In genomic region chr1:156140879-156141707, GRCh38 we compare ENCODE assay signal across 8 cellular contexts. TPM values are rescaled to one million over a fixed set of nuclear protein-coding genes. Genes with fewer than 3 reads are reported as not detected.
DNase-seq lines count a peak whose midpoint lies in the region; ATAC-seq and TF ChIP-seq lines count a peak whose summit lies in the region.

No MANE protein-coding gene starts in this region.

- H3K27me3 Mint-ChIP-seq in glutamatergic neuron (ENCODE audit: unreplicated experiment), result peaks cover 10% of the 10 kb centered on the region

- CTCF ChIA-PET in AG04449 (lab: Yijun Ruan, JAX), result interaction anchor here (0.7 to 46.3 kb wide), 11 partner anchors 9 to 178 kb away, joined by 3 to 1837 read pairs (median 5); partner anchors contain the start of genes LMNA and MEX3A

- peaks cover under 1% of the 10 kb centered on the region for H3K4me1 ChIP-seq in HAP-1
- peaks cover 2 to 3% of the 10 kb centered on the region in 2 donors for H3K4me1 ChIP-seq in gastrocnemius medialis

- H3K36me3 Mint-ChIP-seq in glutamatergic neuron (ENCODE audit: unreplicated experiment), result no peaks in the 10 kb centered on the region

- H3K27me3 ChIP-seq in HAP-1 (ENCODE audit: low read depth), result no peaks in the 10 kb centered on the region
- no peaks in the 10 kb centered on the region for H3K27me3 ChIP-seq in gastrocnemius medialis

- peaks cover 1% of the 10 kb centered on the region for H3K4me1 Mint-ChIP-seq in glutamatergic neuron (ENCODE audit: low read depth, unreplicated experiment)

- DNase-seq in AG04449 (ENCODE audit: low read depth, low spot score), result no peak
- peak; percentile 34 to 83 for DNase-seq in HAP-1 (ENCODE audit: low spot score in 2 of 2)
- peak; percentile 79 for DNase-seq in activated CD8-positive, alpha-beta memory T cell treated with anti-CD3 and anti-CD28 coated beads, Interleukin-2, amount 50 U/mL, for 48 hours
- peak; percentile 88 for DNase-seq in glutamatergic neuron
- no peak for DNase-seq in gastrocnemius medialis
- DNase-seq in NOMO-1 treated with dmso at 0.1 percent for 144 hours (lab: John Stamatoyannopoulos, UW; ENCODE audit: unreplicated experiment), result no peak
- DNase-seq in AG20443 (ENCODE audit: low spot score), result no peak

- H3K4me3 ChIP-seq in AG04449 (ENCODE audit: low read depth, low read length), result no peak overlapping the region
- H3K4me3 ChIP-seq in HAP-1, result no peak overlapping the region
- H3K4me3 ChIP-seq in gastrocnemius medialis, result no peak overlapping the region

- peak overlapping the region; percentile 19 to 46 (median 33) for H3K27ac ChIP-seq in gastrocnemius medialis

- no peak overlapping the region for H3K27ac Mint-ChIP-seq in glutamatergic neuron (ENCODE audit: unreplicated experiment)

- POLR2A ChIA-PET in AG04449 (lab: Yijun Ruan, JAX), result interaction anchor here (1.0 to 1.1 kb wide), 2 partner anchors 20 to 39 kb away, joined by 3 read pairs; no protein-coding TSS in a partner anchor

- TF ChIP-seq CTCF in AG04449 (IDR thresholded peaks at IDR 0.05; ENCODE audit: insufficient read depth, low read length, missing control alignments) (peak; percentile 47), glutamatergic neuron (IDR thresholded peaks at IDR 0.05; ENCODE audit: partially characterized antibody, unreplicated experiment) (peak; percentile 80), gastrocnemius medialis (IDR thresholded peaks at IDR 0.05 in 4 of 5, conservative IDR thresholded peaks at IDR 0.05 in 1 of 5) (peak; percentile 52 to 78 (median 65))

- peaks cover 28% of the 10 kb centered on the region for H3K36me3 ChIP-seq in HAP-1 (replicated peaks)
- peaks cover 0 to 35% of the 10 kb centered on the region in 2 donors for H3K36me3 ChIP-seq in gastrocnemius medialis

- H3K9me3 Mint-ChIP-seq in glutamatergic neuron (ENCODE audit: unreplicated experiment), result no peaks in the 10 kb centered on the region

- no peak overlapping the region for H3K4me3 Mint-ChIP-seq in glutamatergic neuron (ENCODE audit: unreplicated experiment)

- intact Hi-C loops in gastrocnemius medialis (cut with DNase I; ENCODE audit: low total_unique reads), result loop anchor here (2.0 kb wide), 1 partner anchor 86 kb away; no protein-coding TSS in a partner anchor

- TF ChIP-seq POLR2A in gastrocnemius medialis (IDR thresholded peaks at IDR 0.05), result peak in 1 of 2 donors; percentile 11

- H3K9me3 ChIP-seq in HAP-1 (no peaks in the 10 kb centered on the region), gastrocnemius medialis (no peaks in the 10 kb centered on the region)

- ATAC-seq in gastrocnemius medialis (peak; percentile 24 to 29), GM18519 (IDR thresholded peaks at IDR 0.05; ENCODE audit: low FRiP score, unreplicated experiment) (no peak)

- in situ Hi-C loops in HAP-1 (cut with MboI; ENCODE audit: low sequenced_read_pairs) (loop anchor here (5.0 kb wide), 1 partner anchor 81 kb away; no protein-coding TSS in a partner anchor), gastrocnemius medialis (cut with MboI; ENCODE audit: low sequenced_read_pairs in 4 of 4) (no loop called here)

RNA-seq across cellular contexts. Expression of gene SEMA4A, which starts 12.3 kb away (rescaled TPM):
- total RNA-seq in glutamatergic neuron (ENCODE audit: unreplicated experiment), result 4.0 TPM
- 1 to 10 TPM in 2 of 4 donors, under 1 TPM in 2; 0.29 to 2.4 (median 1.2) TPM for total RNA-seq in gastrocnemius medialis

RNA-seq across cellular contexts. Expression of gene LMNA, which starts 26.6 kb away (rescaled TPM):
- total RNA-seq in glutamatergic neuron (ENCODE audit: unreplicated experiment) (47.7 TPM), gastrocnemius medialis (100 to 1,000 TPM; 143 to 244 (median 220) TPM)

RNA-seq across cellular contexts. Expression of gene SLC25A44, which starts 52.8 kb away (rescaled TPM):
- total RNA-seq in glutamatergic neuron (ENCODE audit: unreplicated experiment) (66.0 TPM), gastrocnemius medialis (10 to 100 TPM in 3 of 4 donors, 1 to 10 TPM in 1; 9.2 to 19.5 (median 18.5) TPM)

RNA-seq across cellular contexts. Expression of gene MEX3A, which starts 58.8 kb away (rescaled TPM):
- 114 TPM for total RNA-seq in glutamatergic neuron (ENCODE audit: unreplicated experiment)
- not detected for total RNA-seq in gastrocnemius medialis

Comparison
In these comparisons a context has a peak if more than half of its experiments do, and no peak if none do; other contexts are left out.
1. DNase-seq: peak in HAP-1 (2 of 2), activated CD8-positive, alpha-beta memory T cell treated with anti-CD3 and anti-CD28 coated beads, Interleukin-2, amount 50 U/mL, for 48 hours (single experiment) and glutamatergic neuron (single experiment); none in AG04449 (single experiment), gastrocnemius medialis (0 of 2), NOMO-1 treated with dmso at 0.1 percent for 144 hours (single experiment) and AG20443 (single experiment).
2. Peak in every context shown above with its lines, with median percentiles within 50 percentile points of each other: CTCF ChIP-seq.